41 cellular contexts compared by ENCODE assay signal in the genomic region with DNA sequence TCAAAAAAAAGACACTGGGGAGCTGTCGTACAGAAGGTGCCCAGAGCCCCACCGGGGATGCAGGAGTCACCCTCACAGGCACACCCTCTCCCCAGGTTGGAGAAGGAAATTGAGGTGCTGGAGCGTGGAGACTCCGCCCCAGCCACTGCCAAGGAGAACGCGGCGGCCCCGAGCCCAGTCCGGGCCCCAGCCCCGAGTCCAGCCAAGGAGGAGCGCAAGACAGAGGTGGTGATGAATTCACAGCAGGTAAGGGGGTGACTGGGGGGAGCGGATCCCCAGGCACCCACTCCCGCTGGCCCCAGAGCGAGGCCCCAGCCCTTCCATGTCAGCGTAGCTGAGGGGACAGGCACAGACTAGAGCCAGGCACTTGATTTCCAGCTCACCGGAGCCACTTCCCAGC. TPM values are rescaled to one million over a fixed set of nuclear protein-coding genes. Genes with fewer than 3 reads are reported as not detected.
"Had no signal": no experiment of that assay in that cellular context is flagged by ENCODE, and none has a peak within 500 bp of the region (broad histone marks: within the 10 kb centered on the region; RNA-seq: fewer than 3 reads in every experiment).

No MANE protein-coding gene starts in this region.

- H3K9me3 ChIP-seq: adrenal gland, ascending aorta, body of pancreas, breast epithelium had no signal

- H3K27me3 ChIP-seq: adrenal gland, ascending aorta, body of pancreas, brain microvascular endothelial cell, breast epithelium, cardiac muscle cell had no signal

- H3K9me3 Mint-ChIP-seq: activated naive CD4-positive, alpha-beta T cell treated with anti-CD3 and anti-CD28 coated beads for 36 hours; activated naive CD4-positive, alpha-beta T cell treated with anti-CD3 and anti-CD28 coated beads, Interleukin-2, amount 10 ng/mL, durations not matched to agents 7 days and 5 days; activated naive CD4-positive, alpha-beta T cell treated with anti-CD3 and anti-CD28 coated beads, Interleukin-2, amount 50 U/mL, for 24 hours; activated naive CD4-positive, alpha-beta T cell treated with anti-CD3 and anti-CD28 coated beads, Interleukin-2, amount 50 U/mL, for 72 hours; activated naive CD8-positive, alpha-beta T cell treated with anti-CD3 and anti-CD28 coated beads for 36 hours; activated naive CD8-positive, alpha-beta T cell treated with anti-CD3 and anti-CD28 coated beads, Interleukin-2, amount 10 ng/mL, durations not matched to agents 7 days and 5 days; activated naive CD8-positive, alpha-beta T cell treated with anti-CD3 and anti-CD28 coated beads, Interleukin-2, amount 50 U/mL, for 24 hours; activated T-cell treated with anti-CD3 and anti-CD28 coated beads, Interleukin-2, amount 50 U/mL, for 4 hours; activated T-cell treated with anti-CD3 and anti-CD28 coated beads, Interleukin-2, amount 50 U/mL, for 72 hours; activated T-helper 1 cell treated with anti-CD3 and anti-CD28 coated beads, Interleukin-12 subunit alpha, Interleukin-12 subunit beta, Interleukin-2, Interleukin-4 antibody, amounts not matched to agents 30 ng/mL and 10 ng/mL and 1 ng/mL, durations not matched to agents 14 hours and 24 hours and 36 hours; activated T-helper 17 cell treated with anti-CD3 and anti-CD28 coated beads, Interleukin-2, amount 50 U/mL, for 72 hours; activated T-helper 2 cell treated with anti-CD3 and anti-CD28 coated beads, Interferon-gamma antibody, Interleukin-2, Interleukin-4, amounts not matched to agents 10 μg/mL and 5 μg/mL and 100 μg/mL, durations not matched to agents 14 hours and 24 hours and 36 hours; brain; central memory CD8-positive, alpha-beta T cell had no signal

- H3K4me1 Mint-ChIP-seq: brain had no signal

- H3K27ac ChIP-seq: ascending aorta, body of pancreas, brain microvascular endothelial cell, breast epithelium, cardiac muscle cell had no signal

- H3K4me3 ChIP-seq: adrenal gland, ascending aorta, body of pancreas, breast epithelium, cardiac muscle cell had no signal

- H3K27ac Mint-ChIP-seq: activated naive CD4-positive, alpha-beta T cell treated with anti-CD3 and anti-CD28 coated beads for 36 hours; activated naive CD4-positive, alpha-beta T cell treated with anti-CD3 and anti-CD28 coated beads, Interleukin-2, amount 10 ng/mL, durations not matched to agents 7 days and 5 days; activated naive CD8-positive, alpha-beta T cell; activated naive CD8-positive, alpha-beta T cell treated with anti-CD3 and anti-CD28 coated beads for 36 hours; activated naive CD8-positive, alpha-beta T cell treated with anti-CD3 and anti-CD28 coated beads, Interleukin-2, amount 10 ng/mL, durations not matched to agents 7 days and 5 days; activated naive CD8-positive, alpha-beta T cell treated with anti-CD3 and anti-CD28 coated beads, Interleukin-2, amount 50 U/mL, for 24 hours; activated T-cell treated with anti-CD3 and anti-CD28 coated beads, Interleukin-2, amount 50 U/mL, for 72 hours; activated T-helper 1 cell treated with anti-CD3 and anti-CD28 coated beads, Interleukin-12 subunit alpha, Interleukin-12 subunit beta, Interleukin-2, Interleukin-4 antibody, amounts not matched to agents 30 ng/mL and 10 ng/mL and 1 ng/mL, durations not matched to agents 14 hours and 24 hours and 36 hours; activated T-helper 17 cell treated with anti-CD3 and anti-CD28 coated beads, Interleukin-2, amount 50 U/mL, for 72 hours; activated T-helper 2 cell treated with anti-CD3 and anti-CD28 coated beads, Interferon-gamma antibody, Interleukin-2, Interleukin-4, amounts not matched to agents 10 μg/mL and 5 μg/mL and 100 μg/mL, durations not matched to agents 14 hours and 24 hours and 36 hours; brain had no signal

- H3K27me3 Mint-ChIP-seq: activated naive CD4-positive, alpha-beta T cell treated with anti-CD3 and anti-CD28 coated beads, Interleukin-2, amount 50 U/mL, for 24 hours; activated naive CD8-positive, alpha-beta T cell; activated naive CD8-positive, alpha-beta T cell treated with anti-CD3 and anti-CD28 coated beads, Interleukin-2, amount 50 U/mL, for 24 hours; activated T-helper 17 cell treated with anti-CD3 and anti-CD28 coated beads, Interleukin-2, amount 50 U/mL, for 72 hours; brain; central memory CD8-positive, alpha-beta T cell had no signal

- H3K4me1 ChIP-seq: adrenal gland, ascending aorta, body of pancreas, breast epithelium had no signal

- H3K36me3 Mint-ChIP-seq: activated naive CD4-positive, alpha-beta T cell treated with anti-CD3 and anti-CD28 coated beads, Interleukin-2, amount 10 ng/mL, durations not matched to agents 7 days and 5 days; activated naive CD4-positive, alpha-beta T cell treated with anti-CD3 and anti-CD28 coated beads, Interleukin-2, amount 50 U/mL, for 24 hours; activated naive CD4-positive, alpha-beta T cell treated with anti-CD3 and anti-CD28 coated beads, Interleukin-2, amount 50 U/mL, for 72 hours; activated naive CD8-positive, alpha-beta T cell; activated naive CD8-positive, alpha-beta T cell treated with anti-CD3 and anti-CD28 coated beads for 36 hours; activated naive CD8-positive, alpha-beta T cell treated with anti-CD3 and anti-CD28 coated beads, Interleukin-2, amount 10 ng/mL, durations not matched to agents 7 days and 5 days had no signal

- H3K36me3 ChIP-seq: adrenal gland, ascending aorta, brain microvascular endothelial cell, breast epithelium, cardiac muscle cell had no signal

- DNase-seq: activated effector memory CD4-positive, alpha-beta T cell treated with anti-CD3 and anti-CD28 coated beads, Interleukin-2, amount 50 U/mL, for 16 hours; activated effector memory CD4-positive, alpha-beta T cell treated with Interleukin-2 at 50 U/mL for 16 hours; activated gamma-delta T cell; activated gamma-delta T cell treated with Interleukin-2 at 50 U/mL for 16 hours; activated naive CD4-positive, alpha-beta T cell; activated naive CD4-positive, alpha-beta T cell treated with anti-CD3 and anti-CD28 coated beads for 36 hours; activated naive CD4-positive, alpha-beta T cell treated with anti-CD3 and anti-CD28 coated beads, Interleukin-2, amount 10 ng/mL, durations not matched to agents 7 days and 5 days; activated naive CD4-positive, alpha-beta T cell treated with anti-CD3 and anti-CD28 coated beads, Interleukin-2, amount 50 U/mL, for 16 hours; activated naive CD4-positive, alpha-beta T cell treated with Interleukin-2 at 50 U/mL for 16 hours; activated naive CD8-positive, alpha-beta T cell treated with anti-CD3 and anti-CD28 coated beads for 36 hours; activated naive CD8-positive, alpha-beta T cell treated with anti-CD3 and anti-CD28 coated beads, Interleukin-2, amount 10 ng/mL, durations not matched to agents 7 days and 5 days; activated naive CD8-positive, alpha-beta T cell treated with anti-CD3 and anti-CD28 coated beads, Interleukin-2, amount 50 U/mL, for 24 hours; activated T-cell treated with anti-CD3 and anti-CD28 coated beads, Interleukin-2, amount 50 U/mL, for 4 hours; activated T-cell treated with anti-CD3 and anti-CD28 coated beads, Interleukin-2, amount 50 U/mL, for 48 hours; activated T-cell treated with anti-CD3 and anti-CD28 coated beads, Interleukin-2, amount 50 U/mL, for 72 hours; adrenal gland; amniotic stem cell; amygdala; anterior cingulate cortex; aorta; body of pancreas; brain microvascular endothelial cell; caudate nucleus; central memory CD4-positive, alpha-beta T cell; cerebellar nuclear complex had no signal

- H3K4me3 Mint-ChIP-seq: activated naive CD4-positive, alpha-beta T cell treated with anti-CD3 and anti-CD28 coated beads for 36 hours; activated naive CD4-positive, alpha-beta T cell treated with anti-CD3 and anti-CD28 coated beads, Interleukin-2, amount 10 ng/mL, durations not matched to agents 7 days and 5 days; activated naive CD4-positive, alpha-beta T cell treated with anti-CD3 and anti-CD28 coated beads, Interleukin-2, amount 50 U/mL, for 24 hours; activated naive CD8-positive, alpha-beta T cell; activated naive CD8-positive, alpha-beta T cell treated with anti-CD3 and anti-CD28 coated beads for 36 hours; activated naive CD8-positive, alpha-beta T cell treated with anti-CD3 and anti-CD28 coated beads, Interleukin-2, amount 10 ng/mL, durations not matched to agents 7 days and 5 days; activated naive CD8-positive, alpha-beta T cell treated with anti-CD3 and anti-CD28 coated beads, Interleukin-2, amount 50 U/mL, for 24 hours; activated T-cell treated with anti-CD3 and anti-CD28 coated beads, Interleukin-2, amount 50 U/mL, for 4 hours; activated T-cell treated with anti-CD3 and anti-CD28 coated beads, Interleukin-2, amount 50 U/mL, for 72 hours; activated T-helper 1 cell treated with anti-CD3 and anti-CD28 coated beads, Interleukin-12 subunit alpha, Interleukin-12 subunit beta, Interleukin-2, Interleukin-4 antibody, amounts not matched to agents 30 ng/mL and 10 ng/mL and 1 ng/mL, durations not matched to agents 14 hours and 24 hours and 36 hours; activated T-helper 17 cell treated with anti-CD3 and anti-CD28 coated beads, Interleukin-2, amount 50 U/mL, for 72 hours; brain; central memory CD8-positive, alpha-beta T cell had no signal

RNA-seq across cellular contexts. Expression of a gene that starts 19.9 kb away (rescaled TPM):
- total RNA-seq: activated naive CD4-positive, alpha-beta T cell treated with anti-CD3 and anti-CD28 coated beads for 36 hours; activated naive CD8-positive, alpha-beta T cell treated with anti-CD3 and anti-CD28 coated beads, Interleukin-2, amount 10 ng/mL, durations not matched to agents 7 days and 5 days; activated T-cell treated with anti-CD3 and anti-CD28 coated beads, Interleukin-2, amount 50 U/mL, for 72 hours; activated T-helper 1 cell treated with anti-CD3 and anti-CD28 coated beads, Interleukin-12 subunit alpha, Interleukin-12 subunit beta, Interleukin-2, Interleukin-4 antibody, amounts not matched to agents 30 ng/mL and 10 ng/mL and 1 ng/mL, durations not matched to agents 14 hours and 24 hours and 36 hours; activated T-helper 2 cell treated with anti-CD3 and anti-CD28 coated beads, Interferon-gamma antibody, Interleukin-2, Interleukin-4, amounts not matched to agents 10 μg/mL and 5 μg/mL and 100 μg/mL, durations not matched to agents 14 hours and 24 hours and 36 hours; ascending aorta; cardiac septum had no signal

RNA-seq across cellular contexts. Expression of a gene that starts 22.3 kb away (rescaled TPM):
- total RNA-seq: activated naive CD8-positive, alpha-beta T cell treated with anti-CD3 and anti-CD28 coated beads for 36 hours; activated naive CD8-positive, alpha-beta T cell treated with anti-CD3 and anti-CD28 coated beads, Interleukin-2, amount 10 ng/mL, durations not matched to agents 7 days and 5 days; activated T-helper 2 cell treated with anti-CD3 and anti-CD28 coated beads, Interferon-gamma antibody, Interleukin-2, Interleukin-4, amounts not matched to agents 10 μg/mL and 5 μg/mL and 100 μg/mL, durations not matched to agents 14 hours and 24 hours and 36 hours had no signal

RNA-seq across cellular contexts. Expression of a gene that starts 35.7 kb away (rescaled TPM):
- total RNA-seq: activated naive CD4-positive, alpha-beta T cell treated with anti-CD3 and anti-CD28 coated beads for 36 hours; activated naive CD4-positive, alpha-beta T cell treated with anti-CD3 and anti-CD28 coated beads, Interleukin-2, amount 50 U/mL, for 72 hours; activated naive CD8-positive, alpha-beta T cell treated with anti-CD3 and anti-CD28 coated beads for 36 hours; activated naive CD8-positive, alpha-beta T cell treated with anti-CD3 and anti-CD28 coated beads, Interleukin-2, amount 10 ng/mL, durations not matched to agents 7 days and 5 days; activated T-helper 1 cell treated with anti-CD3 and anti-CD28 coated beads, Interleukin-12 subunit alpha, Interleukin-12 subunit beta, Interleukin-2, Interleukin-4 antibody, amounts not matched to agents 30 ng/mL and 10 ng/mL and 1 ng/mL, durations not matched to agents 14 hours and 24 hours and 36 hours; activated T-helper 17 cell treated with anti-CD3 and anti-CD28 coated beads, Interleukin-2, amount 50 U/mL, for 72 hours; activated T-helper 2 cell treated with anti-CD3 and anti-CD28 coated beads, Interferon-gamma antibody, Interleukin-2, Interleukin-4, amounts not matched to agents 10 μg/mL and 5 μg/mL and 100 μg/mL, durations not matched to agents 14 hours and 24 hours and 36 hours; aorta; ascending aorta; astrocyte; body of pancreas; breast epithelium; bronchial epithelial cell; cardiac muscle cell; cardiac septum; cerebellum; chondrocyte had no signal
